ENCODE assay signal across 9 cellular contexts in the genomic region with DNA sequence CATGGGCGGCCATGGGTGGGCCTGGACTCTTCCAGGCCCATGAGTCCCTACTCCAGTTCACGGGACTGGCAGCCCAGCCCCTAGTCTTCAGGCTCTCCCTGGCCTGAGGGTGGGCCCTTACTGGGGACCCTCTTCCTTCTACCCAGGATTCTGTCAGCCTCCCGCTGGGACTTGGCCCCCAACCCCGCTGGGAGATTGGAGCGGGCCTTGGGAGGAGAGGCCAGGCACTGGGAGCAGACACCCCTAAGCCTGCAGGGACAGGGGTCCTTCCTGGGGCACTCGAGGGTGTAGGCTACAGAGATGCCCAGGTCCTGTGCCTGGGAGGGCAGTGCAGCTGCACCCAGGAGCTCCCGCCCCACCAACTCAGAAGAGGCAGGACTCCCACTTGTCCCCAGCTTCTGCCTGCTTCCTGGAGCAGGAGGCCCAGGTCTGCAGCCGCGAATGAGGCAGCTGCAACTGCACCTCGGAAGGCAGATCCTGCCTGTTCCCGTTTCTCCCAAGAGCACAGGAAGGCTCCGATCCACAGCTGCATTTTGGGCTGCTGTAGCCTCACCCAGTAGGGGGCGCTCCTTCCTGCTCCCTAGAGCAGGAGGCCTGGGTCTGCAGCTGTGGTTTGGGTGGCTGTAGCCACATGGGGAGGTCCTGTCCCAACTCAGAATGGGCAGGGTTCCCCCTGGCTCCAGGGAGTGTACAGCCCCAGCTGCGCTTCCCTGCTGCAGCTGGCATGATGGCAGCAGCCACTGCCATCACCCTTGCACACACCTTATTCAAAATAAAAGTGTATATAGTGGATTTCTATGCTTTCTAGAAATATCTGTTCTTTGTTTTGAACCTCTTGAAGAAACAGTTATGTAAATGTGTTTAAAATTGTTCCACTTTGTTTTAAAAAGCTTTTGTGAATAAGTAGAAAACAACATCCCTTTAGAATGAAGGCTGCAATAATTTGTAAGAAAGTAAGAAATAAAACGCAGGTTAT. TPM values are rescaled to one million over a fixed set of nuclear protein-coding genes. Genes with fewer than 3 reads are reported as not detected.
A peak's percentile ranks its signal among the peaks of the same experiment; 100 is the strongest.
DNase-seq lines count a peak whose midpoint lies in the region; ATAC-seq, FAIRE-seq and TF ChIP-seq lines count a peak whose summit lies in the region.
"Had no signal": no experiment of that assay in that cellular context is flagged by ENCODE, and none has a peak within 500 bp of the region (broad histone marks: within the 10 kb centered on the region; RNA-seq: fewer than 3 reads in every experiment).

No MANE protein-coding gene starts in this region.

- TF ChIP-seq POLR2A in GM12892 (IDR thresholded peaks at IDR 0.05; ENCODE audit: low read depth, low read length) = no peak

- H3F3A ChIP-seq in MM.1S (ENCODE audit: insufficient read depth, low read length) = no peaks in the 10 kb centered on the region

- H3K4me3 ChIP-seq in MM.1S (ENCODE audit: low read length) = no peak overlapping the region

- H3K27me3 ChIP-seq in MM.1S (replicated peaks; ENCODE audit: insufficient read depth, low read length) (no peaks in the 10 kb centered on the region), foreskin keratinocyte (no peaks in the 10 kb centered on the region)

- H3K79me2 ChIP-seq in MM.1S (ENCODE audit: low read length) = no peaks in the 10 kb centered on the region

- ATAC-seq in foreskin keratinocyte (no peak), HG03439 (IDR thresholded peaks at IDR 0.05; ENCODE audit: unreplicated experiment) (no peak), GM19467 (IDR thresholded peaks at IDR 0.05; ENCODE audit: unreplicated experiment) (no peak)

- H3K4me1 ChIP-seq in MM.1S (ENCODE audit: low read length) (no peaks in the 10 kb centered on the region), foreskin keratinocyte (peaks cover 5% of the 10 kb centered on the region)

- no peaks in the 10 kb centered on the region for H3K9me2 ChIP-seq in MM.1S (replicated peaks; ENCODE audit: insufficient read depth, low read length)

- no peaks in the 10 kb centered on the region for H3K9me3 ChIP-seq in MM.1S (replicated peaks; ENCODE audit: insufficient read depth, low read length)

- H2AFZ ChIP-seq in MM.1S (ENCODE audit: low read length) = no peak overlapping the region

- H3K9ac ChIP-seq in MM.1S (ENCODE audit: low read length) = no peak overlapping the region

- H3K4me2 ChIP-seq in MM.1S (ENCODE audit: low read depth, low read length) = no peak overlapping the region

- no peaks in the 10 kb centered on the region for H4K20me1 ChIP-seq in MM.1S (ENCODE audit: insufficient read depth, low read length)

- TF ChIP-seq CTCF in MM.1S (IDR thresholded peaks at IDR 0.05; ENCODE audit: low read length) (peak; percentile 56), foreskin keratinocyte (conservative IDR thresholded peaks at IDR 0.05) (peak; percentile 63)

- FAIRE-seq in GM12892 (lab: Jason Lieb, UNC) = no peak

- peak; percentile 3 for DNase-seq in DMS153 (lab: John Stamatoyannopoulos, UW)
- DNase-seq in MM.1S = no peak
- peak; percentile 82 for DNase-seq in activated CD8-positive, alpha-beta memory T cell treated with anti-CD3 and anti-CD28 coated beads, Interleukin-2, amount 50 U/mL, for 48 hours
- no peak for DNase-seq in foreskin keratinocyte
- DNase-seq in stimulated activated CD4-positive, alpha-beta T cell treated with anti-CD3 and anti-CD28 coated beads, Interleukin-12 subunit alpha, Interleukin-12 subunit beta, amount 100 ng/mL, for 48 hours (ENCODE audit: low read depth in 2 of 3, low spot score in 1 of 3) = peak in 2 of 3 donors; percentile 50
- no peak for DNase-seq in GM12892 (ENCODE audit: insufficient read length)

- no peaks in the 10 kb centered on the region for H3K36me3 ChIP-seq in MM.1S (replicated peaks; ENCODE audit: insufficient read depth, low read length)

- H3K27ac ChIP-seq in MM.1S (ENCODE audit: low read length) = no peak overlapping the region
- no peak overlapping the region for H3K27ac ChIP-seq in foreskin keratinocyte

RNA-seq across cellular contexts. Expression of gene TEX26, which starts 46.8 kb away (rescaled TPM):
- not detected in 2 replicates for total RNA-seq in foreskin keratinocyte
- polyA plus RNA-seq in foreskin keratinocyte = not detected in 2 replicates
- not detected for polyA plus RNA-seq in GM12892 (2012; ENCODE audit: missing spikeins)
- polyA plus RNA-seq: immature natural killer cell had no signal

Comparison
In these comparisons a context has a peak if more than half of its experiments do, and no peak if none do; other contexts are left out.
1. DNase-seq: peak in DMS153 (single experiment), activated CD8-positive, alpha-beta memory T cell treated with anti-CD3 and anti-CD28 coated beads, Interleukin-2, amount 50 U/mL, for 48 hours (single experiment) and stimulated activated CD4-positive, alpha-beta T cell treated with anti-CD3 and anti-CD28 coated beads, Interleukin-12 subunit alpha, Interleukin-12 subunit beta, amount 100 ng/mL, for 48 hours (2 of 3); none in MM.1S (single experiment), foreskin keratinocyte (0 of 2) and GM12892 (single experiment).